25 cellular contexts compared by ENCODE assay signal in the genomic region with DNA sequence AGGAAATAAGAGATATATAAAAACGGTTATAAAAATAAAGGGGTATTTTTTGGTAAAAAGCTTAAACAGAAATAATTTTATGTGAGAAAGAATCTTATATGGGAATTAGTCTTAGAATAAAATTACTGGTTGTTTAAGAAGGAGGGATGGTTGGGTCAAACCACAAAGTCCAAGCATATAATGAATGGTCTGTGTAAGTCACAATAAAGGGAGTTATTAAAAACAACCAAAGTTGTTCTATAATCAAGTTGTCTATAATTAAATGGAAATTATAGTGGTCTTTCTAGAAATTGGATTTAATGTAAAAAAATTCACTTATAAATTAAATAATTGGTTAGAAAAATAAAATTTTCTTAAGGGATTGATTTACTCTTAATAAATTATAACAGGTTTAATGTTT.
"Had no signal": no experiment of that assay in that cellular context is flagged by ENCODE, and none has a peak within 500 bp of the region (broad histone marks: within the 10 kb centered on the region; RNA-seq: fewer than 3 reads in every experiment).

No MANE protein-coding gene starts in this region.

- ATAC-seq: activated CD8-positive, alpha-beta T cell treated with anti-CD3 and anti-CD28 coated beads for 36 hours; activated T-cell treated with anti-CD3 and anti-CD28 coated beads, Interleukin-2, amount 50 U/mL, for 4 hours; activated T-helper 17 cell treated with anti-CD3 and anti-CD28 coated beads, Interleukin-2, amount 50 U/mL, for 72 hours; esophagus mucosa; heart left ventricle; left lung; lower lobe of right lung; mucosa of descending colon; natural killer cell treated with Interleukin-12 subunit alpha and Interleukin-12 subunit beta and Interleukin-15 and Interleukin-18, amount 100 ng/mL, for 72 hours; right cardiac atrium; WTC11 had no signal

- FAIRE-seq: astrocyte, endothelial cell of umbilical vein had no signal

- H3K27ac ChIP-seq: heart left ventricle, left lung, lower lobe of right lung, tibial nerve had no signal

- H3K27me3 ChIP-seq: heart left ventricle, left lung, tibial nerve had no signal

- DNase-seq: activated CD4-positive, alpha-beta T cell treated with anti-CD3 and anti-CD28 coated beads for 1 hour; activated CD4-positive, alpha-beta T cell treated with anti-CD3 and anti-CD28 coated beads, Interleukin-2, amount 50 U/mL, for 1 hour; activated CD8-positive, alpha-beta T cell treated with anti-CD3 and anti-CD28 coated beads for 36 hours; activated gamma-delta T cell treated with Interleukin-2 at 50 U/mL for 16 hours; activated naive CD4-positive, alpha-beta T cell treated with anti-CD3 and anti-CD28 coated beads, Interleukin-2, amount 50 U/mL, for 16 hours; activated T-cell treated with anti-CD3 and anti-CD28 coated beads, Interleukin-2, amount 50 U/mL, for 4 hours; amniotic stem cell; caudate nucleus; cortex of kidney; foreskin fibroblast; heart left ventricle; left lung; lower lobe of right lung; mucosa of descending colon; posterior cingulate gyrus; right cardiac atrium; stimulated activated CD4-positive, alpha-beta T cell treated with anti-CD3 and anti-CD28 coated beads, Interleukin-2, amount 100 ng/mL, for 48 hours; stimulated activated naive CD4-positive, alpha-beta T cell treated with Interleukin-2 at 50 U/mL for 16 hours had no signal

- H3K4me1 ChIP-seq: heart left ventricle, left lung, lower lobe of right lung, tibial nerve had no signal

- H3K4me3 ChIP-seq: heart left ventricle, left lung, lower lobe of right lung, mucosa of descending colon, tibial nerve had no signal

- H3K36me3 ChIP-seq: heart left ventricle, left lung, lower lobe of right lung, tibial nerve had no signal
